17 cellular contexts compared by ENCODE assay signal in the genomic region with DNA sequence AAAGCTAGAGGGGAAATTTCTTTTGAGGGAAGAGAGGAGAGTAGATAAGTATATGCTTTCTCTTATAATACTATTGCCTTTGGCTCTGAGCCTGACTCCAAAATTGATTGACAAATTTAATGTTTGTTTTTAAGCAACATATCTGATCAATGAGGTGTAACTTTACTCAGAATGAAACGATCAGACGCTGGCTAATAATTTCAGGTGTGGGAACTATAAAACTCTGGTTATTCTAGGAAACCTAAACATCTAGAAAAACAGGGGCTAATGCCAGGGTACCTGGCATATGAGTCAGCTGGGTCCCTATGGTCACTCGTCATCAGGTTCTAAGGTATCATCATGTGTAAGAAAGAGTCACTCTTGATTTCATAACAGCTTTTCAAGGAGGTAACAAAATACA.
"Had no signal": no experiment of that assay in that cellular context is flagged by ENCODE, and none has a peak within 500 bp of the region (broad histone marks: within the 10 kb centered on the region; RNA-seq: fewer than 3 reads in every experiment).

No MANE protein-coding gene starts in this region.

- H3K4me3 ChIP-seq: gastroesophageal sphincter, heart right ventricle, lung, sigmoid colon, spleen, testis, upper lobe of left lung had no signal

- H3K27me3 Mint-ChIP-seq: activated CD4-positive, alpha-beta memory T cell treated with anti-CD3 and anti-CD28 coated beads for 36 hours; activated CD4-positive, alpha-beta T cell treated with anti-CD3 and anti-CD28 coated beads for 36 hours; activated CD8-positive, alpha-beta memory T cell treated with anti-CD3 and anti-CD28 coated beads, Interleukin-2, amount 10 ng/mL, durations not matched to agents 7 days and 5 days; activated naive CD8-positive, alpha-beta T cell; stimulated activated memory B cell treated with anti-CD40 and anti-IgM and Interleukin-4, amounts not matched to agents 10 μg/mL and 1 μg/mL and 100 μg/mL, for 72 hours had no signal

- H3K27ac Mint-ChIP-seq: activated CD4-positive, alpha-beta memory T cell treated with anti-CD3 and anti-CD28 coated beads for 36 hours; activated CD4-positive, alpha-beta T cell treated with anti-CD3 and anti-CD28 coated beads for 36 hours; activated CD8-positive, alpha-beta memory T cell treated with anti-CD3 and anti-CD28 coated beads, Interleukin-2, amount 10 ng/mL, durations not matched to agents 7 days and 5 days; activated naive CD8-positive, alpha-beta T cell; mesothelial cell of epicardium; nephron; stimulated activated memory B cell treated with anti-CD40 and anti-IgM and Interleukin-4, amounts not matched to agents 10 μg/mL and 1 μg/mL and 100 μg/mL, for 72 hours; WTC11 had no signal

- H3K4me3 Mint-ChIP-seq: activated CD4-positive, alpha-beta memory T cell treated with anti-CD3 and anti-CD28 coated beads for 36 hours; activated CD4-positive, alpha-beta T cell treated with anti-CD3 and anti-CD28 coated beads for 36 hours; activated CD8-positive, alpha-beta memory T cell treated with anti-CD3 and anti-CD28 coated beads, Interleukin-2, amount 10 ng/mL, durations not matched to agents 7 days and 5 days; activated naive CD8-positive, alpha-beta T cell; mesothelial cell of epicardium; nephron; stimulated activated memory B cell treated with anti-CD40 and anti-IgM and Interleukin-4, amounts not matched to agents 10 μg/mL and 1 μg/mL and 100 μg/mL, for 72 hours; WTC11 had no signal

- H3K9me3 Mint-ChIP-seq: activated CD4-positive, alpha-beta memory T cell treated with anti-CD3 and anti-CD28 coated beads for 36 hours; mesothelial cell of epicardium; nephron; stimulated activated memory B cell treated with anti-CD40 and anti-IgM and Interleukin-4, amounts not matched to agents 10 μg/mL and 1 μg/mL and 100 μg/mL, for 72 hours; WTC11 had no signal

- ATAC-seq: activated CD4-positive, alpha-beta T cell treated with anti-CD3 and anti-CD28 coated beads for 36 hours; activated CD8-positive, alpha-beta memory T cell treated with anti-CD3 and anti-CD28 coated beads, Interleukin-2, amount 10 ng/mL, durations not matched to agents 7 days and 5 days; gastroesophageal sphincter; heart right ventricle; stimulated activated memory B cell treated with anti-CD40 and anti-IgM and Interleukin-4, amounts not matched to agents 10 μg/mL and 1 μg/mL and 100 μg/mL, for 72 hours; WTC11 had no signal

- H3K4me1 Mint-ChIP-seq: activated CD4-positive, alpha-beta T cell treated with anti-CD3 and anti-CD28 coated beads for 36 hours; activated CD8-positive, alpha-beta memory T cell treated with anti-CD3 and anti-CD28 coated beads, Interleukin-2, amount 10 ng/mL, durations not matched to agents 7 days and 5 days; nephron; stimulated activated memory B cell treated with anti-CD40 and anti-IgM and Interleukin-4, amounts not matched to agents 10 μg/mL and 1 μg/mL and 100 μg/mL, for 72 hours had no signal

- H3K36me3 Mint-ChIP-seq: WTC11 had no signal

- DNase-seq: activated CD4-positive, alpha-beta memory T cell treated with anti-CD3 and anti-CD28 coated beads for 36 hours; activated CD4-positive, alpha-beta T cell treated with anti-CD3 and anti-CD28 coated beads for 36 hours; activated CD8-positive, alpha-beta memory T cell treated with anti-CD3 and anti-CD28 coated beads, Interleukin-2, amount 10 ng/mL, durations not matched to agents 7 days and 5 days; erythroblast; heart right ventricle; sigmoid colon; spleen; stimulated activated CD4-positive, alpha-beta T cell treated with anti-CD3 and anti-CD28 coated beads, Interleukin-4, amount 100 ng/mL, for 4 hours; testis; upper lobe of left lung had no signal
